ENCODE assay signal across 8 cellular contexts in the genomic region with DNA sequence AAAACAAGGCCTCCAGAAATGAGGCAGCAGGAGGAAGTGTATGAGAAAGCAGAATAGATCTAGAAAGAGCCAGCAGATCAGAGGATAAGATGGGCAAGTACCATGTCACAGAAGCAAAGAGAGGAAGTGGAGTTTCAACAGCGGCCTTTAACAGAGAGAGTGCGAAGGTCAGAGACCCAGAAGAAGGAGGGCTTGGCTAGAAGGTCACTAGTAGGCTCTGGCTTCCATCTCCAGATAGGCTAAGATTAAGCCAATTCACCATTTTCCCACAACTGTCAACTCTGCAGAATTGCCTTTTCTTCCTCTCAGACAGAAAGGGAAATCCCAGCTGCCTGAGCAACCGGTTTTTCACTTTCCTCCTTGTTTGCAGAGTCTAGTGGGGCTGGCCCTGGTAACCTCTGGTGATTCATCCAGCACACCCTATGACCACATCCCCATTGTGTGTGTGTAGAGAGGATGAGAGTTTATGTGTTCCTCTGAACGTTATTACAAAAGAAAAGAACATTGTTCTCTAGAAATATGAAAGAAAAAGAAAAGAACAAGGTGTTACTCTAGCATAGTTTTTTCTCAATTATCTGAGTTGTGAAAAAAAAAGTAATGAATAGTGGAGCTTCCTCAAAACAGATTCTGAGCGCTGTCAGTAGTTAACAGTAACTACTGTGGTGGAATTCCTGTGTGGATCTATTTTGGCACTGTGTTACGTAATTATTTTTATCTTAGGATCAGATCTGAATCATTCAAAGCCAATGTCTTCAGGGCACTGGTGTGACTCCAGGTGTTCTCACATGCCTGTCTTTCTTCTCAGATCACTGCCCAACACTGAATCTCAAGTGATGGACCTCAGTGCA.
DNase-seq lines count a peak whose midpoint lies in the region; ATAC-seq, FAIRE-seq and TF ChIP-seq lines count a peak whose summit lies in the region.

No MANE protein-coding gene starts in this region.

- 38 to 44% methylated on average over 6 of the region's 6 CpGs for WGBS in body of pancreas, 2 donors
- WGBS in HepG2 (ENCODE audit: low lambda C conversion rate) = 21% methylated on average over 6 of the region's 6 CpGs

- H3K4me3 ChIP-seq in AG10803 (ENCODE audit: low read length) (no peak overlapping the region), body of pancreas (no peak overlapping the region), HepG2 (replicated peaks in 1 of 3; ENCODE audit: insufficient read depth in 1 of 3, low read depth in 2 of 3, low read length in 3 of 3) (no peak overlapping the region)

- CTCF ChIA-PET in HepG2 (lab: Yijun Ruan, JAX; ENCODE audit: low intra/inter-chr PET ratio, low total read pairs) = no interaction called here

- in situ Hi-C loops in HepG2 (cut with HindIII; ENCODE audit: extremely low pct_ligation_motif_present, low pct_unique_long_range_greater_than_20kb) = no loop called here

- H3K4me1 ChIP-seq in body of pancreas (peaks cover 19% of the 10 kb centered on the region), HepG2 (ENCODE audit: insufficient read depth, low read length) (peaks cover 14% of the 10 kb centered on the region)

- intact Hi-C loops in body of pancreas (cut with DNase I) = no loop called here
- intact Hi-C loops in HepG2 (cut with micrococcal nuclease; ENCODE audit: unreplicated experiment) = no loop called here

- H3K36me3 Mint-ChIP-seq in T-helper 1 cell treated with Interleukin-12 subunit alpha and Interleukin-12 subunit beta and Interleukin-4 antibody, amounts not matched to agents 30 μg/mL and 1 μg/mL, for 36 hours (ENCODE audit: low read depth) = no peaks in the 10 kb centered on the region

- TF ChIP-seq RAD21 in HepG2 (CRISPR knock-in tag; IDR thresholded peaks at IDR 0.05) = no peak

- no TSS peak for BruUV-seq in HepG2 (replicated peaks; lab: Mats Ljungman, UMichigan)

- peak overlapping the region; percentile 3 for H3K4me3 Mint-ChIP-seq in T-helper 1 cell treated with Interleukin-12 subunit alpha and Interleukin-12 subunit beta and Interleukin-4 antibody, amounts not matched to agents 30 μg/mL and 1 μg/mL, for 36 hours

- H3K9ac ChIP-seq in HepG2 (ENCODE audit: insufficient read depth, low read depth, low read length) = no peak overlapping the region

- TF ChIP-seq CTCF in AG10803 (conservative IDR thresholded peaks at IDR 0.05; ENCODE audit: low read length) = no peak
- no peak for TF ChIP-seq CTCF in body of pancreas (IDR thresholded peaks at IDR 0.05)
- TF ChIP-seq CTCF in HepG2 (CRISPR knock-in tag; IDR thresholded peaks at IDR 0.05) = no peak

- H3K27me3 Mint-ChIP-seq in T-helper 1 cell treated with Interleukin-12 subunit alpha and Interleukin-12 subunit beta and Interleukin-4 antibody, amounts not matched to agents 30 μg/mL and 1 μg/mL, for 36 hours (ENCODE audit: low read depth) = peaks cover 20% of the 10 kb centered on the region

- H3K79me2 ChIP-seq in HepG2 (ENCODE audit: insufficient read depth, low read length) = no peaks in the 10 kb centered on the region

- TF ChIP-seq POLR2A in body of pancreas (IDR thresholded peaks at IDR 0.05) (no peak), HepG2 (IDR thresholded peaks at IDR 0.05; ENCODE audit: insufficient read depth in 1 of 2, low read depth in 2 of 2, low read length in 2 of 2) (no peak)

- H3K27me3 ChIP-seq in body of pancreas = no peaks in the 10 kb centered on the region
- H3K27me3 ChIP-seq in HepG2 (ENCODE audit: control insufficient read depth in 1 of 2, insufficient read depth in 2 of 2, low read length in 2 of 2) = peaks cover 0 to 4% of the 10 kb centered on the region in 2 experiments; a peak in 1 of 5 replicates

- peak overlapping the region; percentile 43 for H3K27ac Mint-ChIP-seq in T-helper 1 cell treated with Interleukin-12 subunit alpha and Interleukin-12 subunit beta and Interleukin-4 antibody, amounts not matched to agents 30 μg/mL and 1 μg/mL, for 36 hours

- no peak overlapping the region for H2AFZ ChIP-seq in HepG2 (ENCODE audit: low read length)

- no peak for TF ChIP-seq EP300 in HepG2 (IDR thresholded peaks at IDR 0.05; ENCODE audit: low read depth in 2 of 2, low read length in 2 of 2)
- no peak for TF ChIP-seq EP300 in HepG2 (CRISPR knock-in tag; IDR thresholded peaks at IDR 0.05; ENCODE audit: borderline replicate concordance)

- H3K36me3 ChIP-seq in body of pancreas (replicated peaks in 1 of 2; ENCODE audit: insufficient read depth in 1 of 2, low read depth in 2 of 2) (no peaks in the 10 kb centered on the region), HepG2 (replicated peaks in 1 of 2; ENCODE audit: control insufficient read depth in 1 of 2, insufficient read depth in 2 of 2, low read length in 2 of 2) (no peaks in the 10 kb centered on the region)

- H3K27ac ChIP-seq in body of pancreas (peak overlapping the region in 3 of 4 donors; percentile 13 to 77 (median 62)), HepG2 (ENCODE audit: extremely low read length, insufficient read depth, low read length) (no peak overlapping the region)

- DNase-seq in AG10803 (ENCODE audit: low read depth) (peak; percentile 92), body of pancreas (peak; percentile 56 to 88 (median 68)), HepG2 (ENCODE audit: low spot score) (peak; percentile 48), NCI-H2081 (lab: John Stamatoyannopoulos, UW) (no peak)
- DNase-seq in stimulated activated CD4-positive, alpha-beta T cell treated with anti-CD3 and anti-CD28 coated beads, TNF-alpha, amount 100 ng/mL, for 1 hour (ENCODE audit: low read depth in 3 of 3, low spot score in 1 of 3) = peak; percentile 0 to 24 (median 19)

- POLR2A ChIA-PET in HepG2 (lab: Yijun Ruan, JAX) = no interaction called here

- FAIRE-seq in HepG2 (lab: Jason Lieb, UNC) = peak; percentile 15

- no peaks in the 10 kb centered on the region for H3K9me3 ChIP-seq in body of pancreas
- no peaks in the 10 kb centered on the region for H3K9me3 ChIP-seq in HepG2 (ENCODE audit: low read length)

- peaks cover 19% of the 10 kb centered on the region for H3K4me1 Mint-ChIP-seq in T-helper 1 cell treated with Interleukin-12 subunit alpha and Interleukin-12 subunit beta and Interleukin-4 antibody, amounts not matched to agents 30 μg/mL and 1 μg/mL, for 36 hours (ENCODE audit: low read depth)

- peak overlapping the region; percentile 51; the same call in 1 of the 2 replicates for H3K4me2 ChIP-seq in HepG2 (ENCODE audit: low read depth, low read length)

- no peaks in the 10 kb centered on the region for H3K9me3 Mint-ChIP-seq in T-helper 1 cell treated with Interleukin-12 subunit alpha and Interleukin-12 subunit beta and Interleukin-4 antibody, amounts not matched to agents 30 μg/mL and 1 μg/mL, for 36 hours

- ATAC-seq in GM19372 (IDR thresholded peaks at IDR 0.05; ENCODE audit: low read depth, unreplicated experiment) = peak; percentile 96
- peak; percentile 99 for ATAC-seq in HG03457 (IDR thresholded peaks at IDR 0.05; ENCODE audit: unreplicated experiment)
- peak; percentile 97 for ATAC-seq in body of pancreas
- ATAC-seq in HepG2 = peak; percentile 95

- H4K20me1 ChIP-seq in HepG2 (ENCODE audit: insufficient read depth, low read length) = no peaks in the 10 kb centered on the region

TF ChIP-seq in HepG2, 621 proteins besides CTCF, POLR2A, EP300 and RAD21:
- TF ChIP-seq ZBTB3 (CRISPR knock-in tag; IDR thresholded peaks at IDR 0.05; ENCODE audit: borderline replicate concordance, low read depth) (no peak), ZNF740 (CRISPR knock-in tag; IDR thresholded peaks at IDR 0.05) (no peak), SOX5 (CRISPR knock-in tag; IDR thresholded peaks at IDR 0.05; ENCODE audit: borderline replicate concordance) (peak; percentile 65), FOSL2 (CRISPR knock-in tag; IDR thresholded peaks at IDR 0.05) (peak; percentile 90), ELF3 (CRISPR knock-in tag; IDR thresholded peaks at IDR 0.05) (0 out of 2 replicates have a peak, but pooled peaks have one; percentile 14), ZNF713 (CRISPR knock-in tag; IDR thresholded peaks at IDR 0.05) (no peak), KAT8 (CRISPR knock-in tag; IDR thresholded peaks at IDR 0.05) (0 out of 2 replicates have a peak, but pooled peaks have one; percentile 24), MAFF (IDR thresholded peaks at IDR 0.05; ENCODE audit: low read depth, low read length) (peak; percentile 74), RARA (CRISPR knock-in tag; IDR thresholded peaks at IDR 0.05) (peak; percentile 38; the same call in 1 of the 2 replicates), HHEX (CRISPR knock-in tag; IDR thresholded peaks at IDR 0.05) (no peak), ZNF674 (CRISPR knock-in tag; IDR thresholded peaks at IDR 0.05; ENCODE audit: low read depth) (no peak), NBN (conservative IDR thresholded peaks at IDR 0.05) (no peak), MAFK (conservative IDR thresholded peaks at IDR 0.05 in 1 of 2, IDR thresholded peaks at IDR 0.05 in 1 of 2; ENCODE audit: low read length in 2 of 2) (peak; percentile 59 to 61), ZNF34 (CRISPR knock-in tag; IDR thresholded peaks at IDR 0.05; ENCODE audit: borderline replicate concordance) (no peak), NR2F6 (IDR thresholded peaks at IDR 0.05) (peak; percentile 31; the same call in 1 of the 2 replicates), NR2F6 (CRISPR knock-in tag; IDR thresholded peaks at IDR 0.05) (no peak), NR2F1 (CRISPR knock-in tag; IDR thresholded peaks at IDR 0.05) (peak; percentile 16 to 55; a peak in 3 of 4 replicates), SOX6 (IDR thresholded peaks at IDR 0.05) (no peak), SOX6 (CRISPR knock-in tag; IDR thresholded peaks at IDR 0.05) (peak; percentile 39; the same call in 1 of the 2 replicates), SOX13 (IDR thresholded peaks at IDR 0.05) (no peak), SOX13 (CRISPR knock-in tag; conservative IDR thresholded peaks at IDR 0.05 in 1 of 2, IDR thresholded peaks at IDR 0.05 in 1 of 2) (peak in 1 of 2 experiments; percentile 57; a peak in 1 of 4 replicates)
TF ChIP-seq in HepG2: peak in this region for 11.

Comparison
In these comparisons a context has a peak if more than half of its experiments do, and no peak if none do; other contexts are left out.
1. DNase-seq: peak in AG10803 (single experiment), body of pancreas (4 of 4), HepG2 (single experiment) and stimulated activated CD4-positive, alpha-beta T cell treated with anti-CD3 and anti-CD28 coated beads, TNF-alpha, amount 100 ng/mL, for 1 hour (3 of 3); none in NCI-H2081 (0 of 2).
2. Peak in every context shown above with its lines, with median percentiles within 50 percentile points of each other: ATAC-seq.